Comparison of ENCODE assay signal across 1 cellular context in genomic region chr22:24982301-24983056, GRCh38.
TF ChIP-seq lines count a peak whose summit lies in the region.

No MANE protein-coding gene starts in this region.

TF ChIP-seq in SK-N-SH treated with all-trans-retinoic acid at 6 μM for 48 hours, 23 proteins besides CTCF, POLR2A, EP300 and RAD21 (continued from another document):
- TF ChIP-seq CREB5 (CRISPR knock-in tag; IDR thresholded peaks at IDR 0.05; ENCODE audit: low read depth): no peak
- TF ChIP-seq TOX (CRISPR knock-in tag; IDR thresholded peaks at IDR 0.05; ENCODE audit: borderline replicate concordance): no peak
TF ChIP-seq in SK-N-SH treated with all-trans-retinoic acid at 6 μM for 48 hours: peak in this region for 0.
